Comparison of ENCODE assay signal across 8 cellular contexts in genomic region chr11:61752117-61752924, GRCh38. TPM values are rescaled to one million over a fixed set of nuclear protein-coding genes. Genes with fewer than 3 reads are reported as not detected.
DNase-seq lines count a peak whose midpoint lies in the region; FAIRE-seq and TF ChIP-seq lines count a peak whose summit lies in the region.

MYRF (plus strand) TSS chr11:61752636; CDS start chr11:61752745, 109 bp downstream.

- H3K4me1 ChIP-seq in Peyer's patch (peaks cover 0 to 45% (median 2%) of the 10 kb centered on the region in 4 donors), urinary bladder (ENCODE audit: insufficient read depth) (no peaks in the 10 kb centered on the region)

- no peaks in the 10 kb centered on the region for H3K36me3 ChIP-seq in Peyer's patch
- H3K36me3 ChIP-seq in urinary bladder (ENCODE audit: insufficient read depth) = no peaks in the 10 kb centered on the region

- no peak for FAIRE-seq in frontal cortex (lab: Jason Lieb, UNC)

- H3K27me3 Mint-ChIP-seq in osteocyte (ENCODE audit: unreplicated experiment) = no peaks in the 10 kb centered on the region

- 2% methylated on average over 90 of the region's 93 CpGs for WGBS in urinary bladder

- H3K4me3 Mint-ChIP-seq in osteocyte (ENCODE audit: unreplicated experiment) = peak within 1 kb of the TSS; percentile 66

- H3K27ac ChIP-seq in Peyer's patch (peak within 1 kb of the TSS; percentile 7 to 92 (median 54)), urinary bladder (ENCODE audit: low read depth) (no peak within 1 kb of the TSS)

- DNase-seq in 8988T = peak; percentile 86
- DNase-seq in Peyer's patch = peak; percentile 17 to 88 (median 73)
- DNase-seq in activated gamma-delta T cell treated with Interleukin-2 at 50 U/mL for 16 hours = peak; percentile 56
- peak; percentile 77 to 85 for DNase-seq in frontal cortex (ENCODE audit: low spot score in 2 of 2)
- DNase-seq in osteocyte (ENCODE audit: extremely low spot score, unreplicated experiment) = peak; percentile 89
- DNase-seq in middle frontal gyrus (ENCODE audit: extremely low spot score, low spot score) = no peak

- no peaks in the 10 kb centered on the region for H3K9me3 ChIP-seq in Peyer's patch

- peak within 1 kb of the TSS; percentile 38 to 87 (median 65) for H3K4me3 ChIP-seq in Peyer's patch
- peak within 1 kb of the TSS; percentile 41 for H3K4me3 ChIP-seq in urinary bladder (ENCODE audit: low read depth, low read length)

- H3K27ac Mint-ChIP-seq in osteocyte (ENCODE audit: unreplicated experiment) = no peak within 1 kb of the TSS

- TF ChIP-seq CTCF in Peyer's patch (IDR thresholded peaks at IDR 0.05) = peak in 4 of 6 experiments; percentile 34 to 81 (median 72)
- peak; percentile 58 for TF ChIP-seq CTCF in osteocyte (IDR thresholded peaks at IDR 0.05)

- no peaks in the 10 kb centered on the region for H3K27me3 ChIP-seq in Peyer's patch

- TF ChIP-seq POLR2A in GM19099 (IDR thresholded peaks at IDR 0.05; ENCODE audit: extremely low read depth, insufficient read length, low read depth) = peak; percentile 43
- peak in 1 of 2 donors; percentile 43 for TF ChIP-seq POLR2A in Peyer's patch (IDR thresholded peaks at IDR 0.05)

- H3K9me3 Mint-ChIP-seq in osteocyte (ENCODE audit: unreplicated experiment) = no peaks in the 10 kb centered on the region

- H3K36me3 Mint-ChIP-seq in osteocyte (ENCODE audit: unreplicated experiment) = no peaks in the 10 kb centered on the region

- H3K4me1 Mint-ChIP-seq in osteocyte (ENCODE audit: unreplicated experiment) = peaks cover 23% of the 10 kb centered on the region

RNA-seq across cellular contexts. Expression of gene MYRF, which starts in this region (rescaled TPM):
- total RNA-seq in Peyer's patch = 10 to 100 TPM; 18.2 to 80.9 (median 49.9) TPM
- 0.82 TPM for total RNA-seq in frontal cortex
- total RNA-seq in osteocyte = 0.43 and 0.47 TPM in 2 replicates
- total RNA-seq in urinary bladder = 4.7 TPM
- 0.79 TPM for polyA plus RNA-seq in urinary bladder

Comparison
In these comparisons a context has a peak if more than half of its experiments do, and no peak if none do; other contexts are left out.
1. Peak in DNase-seq in frontal cortex; RNA of the gene not detected or under 1 TPM.
2. Peak in DNase-seq in osteocyte; RNA of the gene not detected or under 1 TPM.